ENCODE assay signal across 5 cellular contexts in genomic region chr1:1001057-1001630, GRCh38. TPM values are rescaled to one million over a fixed set of nuclear protein-coding genes. Genes with fewer than 3 reads are reported as not detected.
A peak's percentile ranks its signal among the peaks of the same experiment; 100 is the strongest.
DNase-seq lines count a peak whose midpoint lies in the region; ATAC-seq and TF ChIP-seq lines count a peak whose summit lies in the region.

No MANE protein-coding gene starts in this region.

- ATAC-seq in PC-3 (peak; percentile 0), GM19455 (IDR thresholded peaks at IDR 0.05; ENCODE audit: unreplicated experiment) (no peak)

- peaks cover 17% of the 10 kb centered on the region for H3K27me3 Mint-ChIP-seq in endothelial cell (ENCODE audit: unreplicated experiment)

- no peak for TF ChIP-seq POLR2A in spleen (IDR thresholded peaks at IDR 0.05)

- no peaks in the 10 kb centered on the region for H3K9me3 Mint-ChIP-seq in endothelial cell (ENCODE audit: unreplicated experiment)

- TF ChIP-seq CTCF in PC-3 (conservative IDR thresholded peaks at IDR 0.05; ENCODE audit: low read depth, low read length) (no peak), endothelial cell (IDR thresholded peaks at IDR 0.05; ENCODE audit: unreplicated experiment) (no peak), spleen (IDR thresholded peaks at IDR 0.05 in 8 of 11, conservative IDR thresholded peaks at IDR 0.05 in 3 of 11) (no peak), GM10266 (IDR thresholded peaks at IDR 0.05; ENCODE audit: control insufficient read depth, insufficient read depth, low read depth, missing control alignments) (no peak)

- H3K27ac Mint-ChIP-seq in endothelial cell (ENCODE audit: unreplicated experiment), result peak overlapping the region; percentile 96

- H3K4me1 Mint-ChIP-seq in endothelial cell (ENCODE audit: unreplicated experiment), result peaks cover 20% of the 10 kb centered on the region

- POLR2A ChIA-PET in PC-3 (lab: Charles Lee; ENCODE audit: unreplicated experiment), result interaction anchor here (0.6 to 1.6 kb wide), 2 partner anchors 13 to 373 kb away, joined by 4 to 8 read pairs; no protein-coding TSS in a partner anchor

- peak overlapping the region; percentile 97 for H3K9ac ChIP-seq in PC-3 (ENCODE audit: low read length)

- peaks cover 48% of the 10 kb centered on the region for H3K79me2 ChIP-seq in PC-3 (ENCODE audit: low read length)

- H3K4me3 ChIP-seq in PC-3 (ENCODE audit: low read length) (peak overlapping the region; percentile 93), spleen (peak overlapping the region; percentile 38 to 79 (median 53))

- H3K4me1 ChIP-seq in PC-3 (ENCODE audit: insufficient read depth, low read length) (peaks cover 11% of the 10 kb centered on the region), spleen (peaks cover 5 to 85% (median 61%) of the 10 kb centered on the region in 6 donors)

- H3K4me2 ChIP-seq in PC-3 (ENCODE audit: low read length), result peak overlapping the region; percentile 89

- intact Hi-C loops in PC-3 (cut with micrococcal nuclease), result no loop called here
- intact Hi-C loops in spleen (cut with DNase I; ENCODE audit: low total_unique reads), result no loop called here

- no peak overlapping the region for H2AFZ ChIP-seq in PC-3 (ENCODE audit: low read length)

- peaks cover 5% of the 10 kb centered on the region for H3K36me3 Mint-ChIP-seq in endothelial cell (ENCODE audit: low read depth, unreplicated experiment)

- no peaks in the 10 kb centered on the region for H3K9me2 ChIP-seq in PC-3 (replicated peaks; ENCODE audit: low read length)

- H4K20me1 ChIP-seq in PC-3 (ENCODE audit: low read length), result peaks cover 22% of the 10 kb centered on the region

- WGBS in spleen, 5 donors, result 1 to 3% (median 2%) methylated on average over 31 to 36 of the region's 36 CpGs

- no TSS peak for BruUV-seq in PC-3 (replicated peaks; lab: Mats Ljungman, UMichigan)

- H3K27me3 ChIP-seq in PC-3 (ENCODE audit: low read length) (no peaks in the 10 kb centered on the region), spleen (replicated peaks in 1 of 7) (peaks cover 6 to 100% (median 76%) of the 10 kb centered on the region in 7 donors)

- H3K36me3 ChIP-seq in PC-3 (ENCODE audit: low read depth, low read length), result no peaks in the 10 kb centered on the region
- peaks cover 0 to 5% (median 0%) of the 10 kb centered on the region in 6 donors for H3K36me3 ChIP-seq in spleen

- DNase-seq in PC-3 (no peak), endothelial cell (ENCODE audit: low spot score) (no peak), spleen (peak; percentile 74), GM10266 (ENCODE audit: extremely low spot score) (no peak)

- H3K4me3 Mint-ChIP-seq in endothelial cell (ENCODE audit: unreplicated experiment), result peak overlapping the region; percentile 94

- CTCF ChIA-PET in PC-3 (lab: Charles Lee), result interaction anchor here (0.6 kb wide), 1 partner anchor 19 kb away, joined by 4 read pairs; the partner anchor contains the start of gene AGRN

- H3K27ac ChIP-seq in PC-3 (ENCODE audit: low read length), result peak overlapping the region; percentile 96
- H3K27ac ChIP-seq in spleen, result peak overlapping the region in 7 of 8 donors; percentile 87 to 93 (median 89)

- H3F3A ChIP-seq in PC-3 (ENCODE audit: low read length, unreplicated experiment), result no peaks in the 10 kb centered on the region

- H3K9me3 ChIP-seq in PC-3 (ENCODE audit: low read length), result no peaks in the 10 kb centered on the region
- no peaks in the 10 kb centered on the region for H3K9me3 ChIP-seq in spleen

RNA-seq across cellular contexts. Expression of gene HES4, which starts 1.2 kb away (rescaled TPM):
- total RNA-seq in PC-3 (2014; rRNA removed), result 233 and 379 TPM in 2 replicates
- total RNA-seq in endothelial cell (ENCODE audit: unreplicated experiment), result 144 TPM
- total RNA-seq in spleen, result 10 to 100 TPM in 5 of 7 donors, 1 to 10 TPM in 2; 3.8 to 39.0 (median 15.4) TPM
- 10 to 100 TPM; 20.8 to 64.3 (median 27.8) TPM for polyA plus RNA-seq in spleen

RNA-seq across cellular contexts. Expression of gene ISG15, which starts 12.2 kb away (rescaled TPM):
- total RNA-seq in PC-3 (2014; rRNA removed) (749 and 758 TPM in 2 replicates), endothelial cell (ENCODE audit: unreplicated experiment) (33.3 TPM), spleen (10 to 100 TPM; 23.3 to 93.8 (median 51.0) TPM)
- 100 to 1,000 TPM; 131 to 230 (median 163) TPM for polyA plus RNA-seq in spleen

RNA-seq across cellular contexts. Expression of gene AGRN, which starts 18.8 kb away (rescaled TPM):
- 273 and 377 TPM in 2 replicates for total RNA-seq in PC-3 (2014; rRNA removed)
- total RNA-seq in endothelial cell (ENCODE audit: unreplicated experiment), result 374 TPM
- total RNA-seq in spleen, result 10 to 100 TPM; 10.6 to 27.2 (median 16.9) TPM
- 10 to 100 TPM in 1 of 3 donors, 1 to 10 TPM in 2; 4.6 to 16.3 (median 5.6) TPM for polyA plus RNA-seq in spleen

RNA-seq across cellular contexts. Expression of gene PERM1, which starts 19.3 kb away (rescaled TPM):
- total RNA-seq in PC-3 (2014; rRNA removed), result 0.47 and 1.1 TPM in 2 replicates
- not detected for total RNA-seq in endothelial cell (ENCODE audit: unreplicated experiment)
- total RNA-seq in spleen, result under 1 TPM in 3 of 7 donors, not detected in 4; 0.39 to 0.85 (median 0.60) TPM
- under 1 TPM; 0.20 to 0.80 (median 0.21) TPM for polyA plus RNA-seq in spleen

RNA-seq across cellular contexts. Expression of gene PLEKHN1, which starts 34.9 kb away (rescaled TPM):
- total RNA-seq in PC-3 (2014; rRNA removed), result 14.0 and 18.3 TPM in 2 replicates
- total RNA-seq in endothelial cell (ENCODE audit: unreplicated experiment), result not detected
- 1 to 10 TPM in 5 of 7 donors, under 1 TPM in 2; 0.65 to 2.2 (median 1.1) TPM for total RNA-seq in spleen
- under 1 TPM; 0.17 to 0.80 (median 0.63) TPM for polyA plus RNA-seq in spleen
